In genomic region chr12:57223191-57224165, GRCh38 we compare ENCODE assay signal across 19 cellular contexts. TPM values are rescaled to one million over a fixed set of nuclear protein-coding genes. Genes with fewer than 3 reads are reported as not detected.
A peak's percentile ranks its signal among the peaks of the same experiment; 100 is the strongest.
DNase-seq lines count a peak whose midpoint lies in the region; ATAC-seq, FAIRE-seq and TF ChIP-seq lines count a peak whose summit lies in the region.
"Had no signal": no experiment of that assay in that cellular context is flagged by ENCODE, and none has a peak within 500 bp of the region (broad histone marks: within the 10 kb centered on the region; RNA-seq: fewer than 3 reads in every experiment).

No MANE protein-coding gene starts in this region.

- CTCF ChIA-PET in CD4-positive, alpha-beta memory T cell (lab: Charles Lee; ENCODE audit: partially characterized antibody) = interaction anchor here (0.9 to 12.3 kb wide), 3 partner anchors 9 to 112 kb away, joined by 3 to 245 read pairs (median 157); partner anchors contain the start of gene NXPH4

- no peaks in the 10 kb centered on the region for H3K36me3 ChIP-seq in bronchial epithelial cell (ENCODE audit: control insufficient read depth, insufficient read depth, low read length)
- H3K36me3 ChIP-seq in neural progenitor cell = no peaks in the 10 kb centered on the region
- no peaks in the 10 kb centered on the region for H3K36me3 ChIP-seq in CD4-positive, alpha-beta memory T cell (ENCODE audit: insufficient read depth, low read length)

- intact Hi-C loops in CD4-positive, alpha-beta memory T cell (cut with micrococcal nuclease) = no loop called here

- peak; percentile 63 for FAIRE-seq in HTR-8/SVneo (lab: Jason Lieb, UNC)
- FAIRE-seq in bronchial epithelial cell (lab: Jason Lieb, UNC) = peak; percentile 79
- FAIRE-seq: GM19239, TTC549 had no signal

- H4K20me1 ChIP-seq in neural progenitor cell (ENCODE audit: low read depth) = peaks cover 54% of the 10 kb centered on the region

- H3K27me3 Mint-ChIP-seq in neural progenitor cell (ENCODE audit: insufficient read depth, low read depth) = peaks cover 81% of the 10 kb centered on the region
- H3K27me3 Mint-ChIP-seq in CD4-positive, alpha-beta memory T cell = peaks cover 57 to 66% of the 10 kb centered on the region in 2 donors

- no peak overlapping the region for H2AFZ ChIP-seq in neural progenitor cell (replicated peaks)

- H3K27ac ChIP-seq in neural progenitor cell = no peak overlapping the region
- H3K27ac ChIP-seq in CD4-positive, alpha-beta memory T cell (ENCODE audit: low read depth, low read length) = no peak overlapping the region
- H3K27ac ChIP-seq: SK-N-MC had no signal

- H3F3A ChIP-seq in neural progenitor cell (ENCODE audit: low read depth) = peaks cover 52% of the 10 kb centered on the region

- DNase-seq in activated CD4-positive, CD25-positive, alpha-beta regulatory T cell treated with anti-CD3 and anti-CD28 coated beads, Interleukin-2, amount 50 U/mL, for 72 hours = peak; percentile 28
- no peak for DNase-seq in activated CD4-positive, CD25-positive, alpha-beta regulatory T cell (lab: John Stamatoyannopoulos, UW)
- DNase-seq in HTR-8/SVneo (ENCODE audit: insufficient read length, low spot score) = no peak
- DNase-seq in bronchial epithelial cell (ENCODE audit: low read depth) = no peak
- no peak for DNase-seq in neural progenitor cell (ENCODE audit: low spot score)
- DNase-seq in CD4-positive, alpha-beta memory T cell = no peak
- DNase-seq in D341Med (ENCODE audit: low spot score) = no peak
- DNase-seq: 8988T, DMS79, foreskin fibroblast, NCI-H1048, trophoblast cell had no signal

- peaks cover 49% of the 10 kb centered on the region for H3K4me1 Mint-ChIP-seq in neural progenitor cell
- H3K4me1 Mint-ChIP-seq in CD4-positive, alpha-beta memory T cell = peaks cover 26 to 61% (median 35%) of the 10 kb centered on the region in 4 donors

- no peak overlapping the region for H3K4me2 ChIP-seq in neural progenitor cell
- H3K4me2 ChIP-seq: smooth muscle cell had no signal

- H3K27ac Mint-ChIP-seq in neural progenitor cell = peak overlapping the region; percentile 8
- peak overlapping the region in 2 of 7 donors; percentile 10 to 62 for H3K27ac Mint-ChIP-seq in CD4-positive, alpha-beta memory T cell
- H3K27ac Mint-ChIP-seq: CD14-positive monocyte had no signal

- peak overlapping the region; percentile 39 for H3K4me3 Mint-ChIP-seq in neural progenitor cell
- H3K4me3 Mint-ChIP-seq in CD4-positive, alpha-beta memory T cell = peak overlapping the region in 1 of 8 donors; percentile 29

- H3K27me3 ChIP-seq in bronchial epithelial cell (ENCODE audit: control insufficient read depth, insufficient read depth, low read length) (peaks cover 51% of the 10 kb centered on the region), neural progenitor cell (peaks cover 100% of the 10 kb centered on the region)
- H3K27me3 ChIP-seq in CD4-positive, alpha-beta memory T cell (ENCODE audit: insufficient read depth, low read length) = peaks cover 73% of the 10 kb centered on the region

- H3K9me3 ChIP-seq in neural progenitor cell (ENCODE audit: low read depth) = no peaks in the 10 kb centered on the region
- H3K9me3 ChIP-seq in CD4-positive, alpha-beta memory T cell (ENCODE audit: control insufficient read depth in 1 of 2, low read length in 2 of 2) = no peaks in the 10 kb centered on the region

- no peak for ATAC-seq in HG02623 (IDR thresholded peaks at IDR 0.05; ENCODE audit: unreplicated experiment)
- ATAC-seq: Panc1 had no signal

- POLR2A ChIA-PET in CD4-positive, alpha-beta memory T cell (lab: Charles Lee; ENCODE audit: partially characterized antibody) = interaction anchor here (1.4 to 6.0 kb wide), 2 partner anchors 9 to 17 kb away, joined by 8 to 55 read pairs; a partner anchor contains a TSS

- H3K4me1 ChIP-seq in neural progenitor cell = peaks cover 56% of the 10 kb centered on the region
- peaks cover 38% of the 10 kb centered on the region for H3K4me1 ChIP-seq in CD4-positive, alpha-beta memory T cell (ENCODE audit: insufficient read depth, low read length)

- TF ChIP-seq CTCF in bronchial epithelial cell (IDR thresholded peaks at IDR 0.05; ENCODE audit: insufficient read depth, low read length, severe bottlenecking) (no peak), neural progenitor cell (IDR thresholded peaks at IDR 0.05) (no peak)

- H3K36me3 Mint-ChIP-seq in neural progenitor cell = peaks cover 2% of the 10 kb centered on the region
- H3K36me3 Mint-ChIP-seq in CD4-positive, alpha-beta memory T cell = no peaks in the 10 kb centered on the region

- H3K79me2 ChIP-seq in neural progenitor cell (ENCODE audit: low read depth) = no peaks in the 10 kb centered on the region

- no peak overlapping the region for H3K9ac ChIP-seq in neural progenitor cell

- no peak overlapping the region for H3K4me3 ChIP-seq in bronchial epithelial cell (ENCODE audit: low read depth, low read length)
- no peak overlapping the region for H3K4me3 ChIP-seq in neural progenitor cell
- H3K4me3 ChIP-seq in CD4-positive, alpha-beta memory T cell (ENCODE audit: low read length in 2 of 2) = no peak overlapping the region
- H3K4me3 ChIP-seq: SK-N-MC, smooth muscle cell had no signal

- H3K9me3 Mint-ChIP-seq in neural progenitor cell = peaks cover 7% of the 10 kb centered on the region
- peaks cover 0 to 1% (median 0%) of the 10 kb centered on the region in 8 donors for H3K9me3 Mint-ChIP-seq in CD4-positive, alpha-beta memory T cell

RNA-seq across cellular contexts. Expression of gene SHMT2, which starts 6.0 kb away (rescaled TPM):
- total RNA-seq in bronchial epithelial cell = 357 and 413 TPM in 2 replicates
- total RNA-seq in neural progenitor cell (ENCODE audit: low replicate concordance) = 90.2 and 166 TPM in 2 replicates
- total RNA-seq in CD4-positive, alpha-beta memory T cell = 10 to 100 TPM; 39.8 to 46.1 TPM
- 10 to 100 TPM; 42.1 to 44.3 TPM for polyA plus RNA-seq in CD4-positive, alpha-beta memory T cell

RNA-seq across cellular contexts. Expression of gene NXPH4, which starts 6.9 kb away (rescaled TPM):
- total RNA-seq in bronchial epithelial cell (0.53 and 1.9 TPM in 2 replicates), neural progenitor cell (ENCODE audit: low replicate concordance) (0.28 TPM in 1 of 2 replicates, not detected in the other)
- not detected for total RNA-seq in CD4-positive, alpha-beta memory T cell
- polyA plus RNA-seq in CD4-positive, alpha-beta memory T cell = not detected
- polyA plus RNA-seq: CD14-positive monocyte had no signal

RNA-seq across cellular contexts. Expression of gene STAC3, which starts 27.5 kb away (rescaled TPM):
- total RNA-seq in bronchial epithelial cell = 0.26 and 0.51 TPM in 2 replicates
- total RNA-seq in neural progenitor cell (ENCODE audit: low replicate concordance) = 1.1 and 5.1 TPM in 2 replicates
- total RNA-seq in CD4-positive, alpha-beta memory T cell = 1 to 10 TPM; 2.7 to 3.0 TPM
- under 1 TPM in 1 of 2 donors, not detected in 1; 0.61 TPM for polyA plus RNA-seq in CD4-positive, alpha-beta memory T cell
- polyA plus RNA-seq: smooth muscle cell had no signal
